In genomic region chr12:124497658-124498057, GRCh38 we compare ENCODE assay signal across 10 cellular contexts.
DNase-seq lines count a peak whose midpoint lies in the region; ATAC-seq and TF ChIP-seq lines count a peak whose summit lies in the region.
"Had no signal": no experiment of that assay in that cellular context is flagged by ENCODE, and none has a peak within 500 bp of the region (broad histone marks: within the 10 kb centered on the region; RNA-seq: fewer than 3 reads in every experiment).

No MANE protein-coding gene starts in this region.

- no TSS peak for BruUV-seq in MCF 10A (replicated peaks; lab: Mats Ljungman, UMichigan)

- H3K27ac Mint-ChIP-seq in MCF 10A (ENCODE audit: low read depth, unreplicated experiment) = no peak overlapping the region
- H3K27ac Mint-ChIP-seq in natural killer cell treated with Interleukin-12 subunit alpha and Interleukin-12 subunit beta and Interleukin-15 and Interleukin-18, amount 100 ng/mL, for 72 hours = no peak overlapping the region

- 60% methylated on average over 4 of the region's 7 CpGs for WGBS in esophagus muscularis mucosa

- no peaks in the 10 kb centered on the region for H3K9me3 Mint-ChIP-seq in MCF 10A (ENCODE audit: unreplicated experiment)
- no peaks in the 10 kb centered on the region for H3K9me3 Mint-ChIP-seq in natural killer cell treated with Interleukin-12 subunit alpha and Interleukin-12 subunit beta and Interleukin-15 and Interleukin-18, amount 100 ng/mL, for 72 hours
- H3K9me3 Mint-ChIP-seq: dendritic cell treated with granulocyte-macrophage colony-stimulating factor and Interleukin-4, amounts not matched to agents 40 ng/mL and 50 ng/mL, for 4 days had no signal

- CTCF ChIA-PET in MCF 10A (lab: Yijun Ruan, JAX) = interaction anchor here (0.6 to 1.5 kb wide), 6 partner anchors 49 to 274 kb away, joined by 3 to 6 read pairs (median 3); no protein-coding TSS in a partner anchor

- POLR2A ChIA-PET in MCF 10A (lab: Yijun Ruan, JAX) = interaction anchor here (0.7 to 1.0 kb wide), 2 partner anchors 13 to 21 kb away, joined by 3 read pairs; no protein-coding TSS in a partner anchor

- H3K36me3 Mint-ChIP-seq in MCF 10A (ENCODE audit: insufficient read depth, unreplicated experiment) = peaks cover 30% of the 10 kb centered on the region
- no peaks in the 10 kb centered on the region for H3K36me3 Mint-ChIP-seq in natural killer cell treated with Interleukin-12 subunit alpha and Interleukin-12 subunit beta and Interleukin-15 and Interleukin-18, amount 100 ng/mL, for 72 hours

- intact Hi-C loops in breast epithelium (cut with DNase I; ENCODE audit: low total_unique reads) (no loop called here), MCF 10A (cut with micrococcal nuclease) (no loop called here), esophagus muscularis mucosa (cut with DNase I) (no loop called here)

- no peak overlapping the region for H3K9ac ChIP-seq in muscle layer of colon (ENCODE audit: low read length)

- no peak for DNase-seq in breast epithelium (ENCODE audit: low spot score in 2 of 2)
- DNase-seq in MCF 10A (ENCODE audit: unreplicated experiment) = no peak
- peak; percentile 95 for DNase-seq in esophagus muscularis mucosa (ENCODE audit: extremely low spot score)
- no peak for DNase-seq in NCI-H1694 (lab: John Stamatoyannopoulos, UW)
- DNase-seq in NCI-H2029 treated with DMSO at 0.1 percent for 48 hours (lab: John Stamatoyannopoulos, UW) = no peak
- no peak for DNase-seq in GM13976 (ENCODE audit: low spot score)
- DNase-seq in natural killer cell treated with Interleukin-12 subunit alpha and Interleukin-12 subunit beta and Interleukin-15 and Interleukin-18, amount 100 ng/mL, for 72 hours (ENCODE audit: low spot score) = no peak

- H3K27ac ChIP-seq in breast epithelium (peak overlapping the region; percentile 80 to 82), esophagus muscularis mucosa (replicated peaks in 1 of 4) (peak overlapping the region; percentile 73 to 83 (median 76)), muscle layer of colon (ENCODE audit: low read depth, low read length) (peak overlapping the region; percentile 4)

- H3K27me3 ChIP-seq in breast epithelium = no peaks in the 10 kb centered on the region
- H3K27me3 ChIP-seq in esophagus muscularis mucosa = no peaks in the 10 kb centered on the region
- H3K27me3 ChIP-seq in muscle layer of colon (ENCODE audit: control insufficient read depth in 1 of 2, insufficient read depth in 2 of 2, low read length in 2 of 2) = no peaks in the 10 kb centered on the region

- TF ChIP-seq POLR2A in breast epithelium (IDR thresholded peaks at IDR 0.05) (no peak), esophagus muscularis mucosa (IDR thresholded peaks at IDR 0.05; ENCODE audit: low read depth) (no peak)

- peak overlapping the region in 1 of 3 donors; percentile 37 for H3K4me3 ChIP-seq in breast epithelium
- H3K4me3 ChIP-seq in esophagus muscularis mucosa = no peak overlapping the region
- no peak overlapping the region for H3K4me3 ChIP-seq in muscle layer of colon (ENCODE audit: low read depth in 1 of 2, low read length in 2 of 2)

- ATAC-seq in natural killer cell treated with Interleukin-12 subunit alpha and Interleukin-12 subunit beta and Interleukin-15 and Interleukin-18, amount 100 ng/mL, for 72 hours = no peak
- ATAC-seq: activated CD4-positive, CD25-positive, alpha-beta regulatory T cell treated with anti-CD3 and anti-CD28 coated beads, Interleukin-2, amount 50 U/mL, for 24 hours had no signal

- TF ChIP-seq EP300 in esophagus muscularis mucosa (IDR thresholded peaks at IDR 0.05) = no peak

- no peak overlapping the region for H3K4me3 Mint-ChIP-seq in MCF 10A (ENCODE audit: unreplicated experiment)
- no peak overlapping the region for H3K4me3 Mint-ChIP-seq in natural killer cell treated with Interleukin-12 subunit alpha and Interleukin-12 subunit beta and Interleukin-15 and Interleukin-18, amount 100 ng/mL, for 72 hours
- H3K4me3 Mint-ChIP-seq: dendritic cell treated with granulocyte-macrophage colony-stimulating factor and Interleukin-4, amounts not matched to agents 40 ng/mL and 50 ng/mL, for 4 days had no signal

- no peaks in the 10 kb centered on the region for H3K27me3 Mint-ChIP-seq in MCF 10A (ENCODE audit: insufficient read depth, unreplicated experiment)
- H3K27me3 Mint-ChIP-seq in natural killer cell treated with Interleukin-12 subunit alpha and Interleukin-12 subunit beta and Interleukin-15 and Interleukin-18, amount 100 ng/mL, for 72 hours = no peaks in the 10 kb centered on the region
- H3K27me3 Mint-ChIP-seq: dendritic cell treated with granulocyte-macrophage colony-stimulating factor and Interleukin-4, amounts not matched to agents 40 ng/mL and 50 ng/mL, for 4 days had no signal

- H3K4me1 Mint-ChIP-seq in MCF 10A (ENCODE audit: insufficient read depth, unreplicated experiment) = peaks cover 21% of the 10 kb centered on the region
- peaks cover 24 to 38% of the 10 kb centered on the region in 2 donors for H3K4me1 Mint-ChIP-seq in natural killer cell treated with Interleukin-12 subunit alpha and Interleukin-12 subunit beta and Interleukin-15 and Interleukin-18, amount 100 ng/mL, for 72 hours (ENCODE audit: low read depth in 2 of 2)

- TF ChIP-seq CTCF in breast epithelium (IDR thresholded peaks at IDR 0.05) (no peak), MCF 10A (IDR thresholded peaks at IDR 0.05; ENCODE audit: unreplicated experiment) (no peak), esophagus muscularis mucosa (IDR thresholded peaks at IDR 0.05) (no peak), GM13976 (IDR thresholded peaks at IDR 0.05; ENCODE audit: borderline replicate concordance, control extremely low read depth, extremely low read depth, insufficient read depth, missing control alignments) (no peak)

- H3K9me3 ChIP-seq in breast epithelium (no peaks in the 10 kb centered on the region), esophagus muscularis mucosa (no peaks in the 10 kb centered on the region), muscle layer of colon (ENCODE audit: low read length) (no peaks in the 10 kb centered on the region)

- no peaks in the 10 kb centered on the region for H3K36me3 ChIP-seq in breast epithelium
- peaks cover 12 to 25% (median 20%) of the 10 kb centered on the region in 4 donors for H3K36me3 ChIP-seq in esophagus muscularis mucosa
- H3K36me3 ChIP-seq in muscle layer of colon (ENCODE audit: insufficient read depth, low read length) = no peaks in the 10 kb centered on the region

- in situ Hi-C loops in GM13976 (cut with MboI; ENCODE audit: low sequenced_read_pairs, unreplicated experiment) = no loop called here

- H3K4me1 ChIP-seq in breast epithelium (peaks cover 19 to 47% of the 10 kb centered on the region in 2 donors), esophagus muscularis mucosa (peaks cover 67 to 100% (median 88%) of the 10 kb centered on the region in 4 donors), muscle layer of colon (ENCODE audit: insufficient read depth, low read length) (peaks cover 72% of the 10 kb centered on the region)

Comparison
In these comparisons a context has a peak if more than half of its experiments do, and no peak if none do; other contexts are left out.
1. H3K27ac ChIP-seq: peak in every context shown above with its lines; median percentile 81 in breast epithelium; 76 in esophagus muscularis mucosa; 4 in muscle layer of colon.